ENCODE assay signal across 1 cellular context in the genomic region with DNA sequence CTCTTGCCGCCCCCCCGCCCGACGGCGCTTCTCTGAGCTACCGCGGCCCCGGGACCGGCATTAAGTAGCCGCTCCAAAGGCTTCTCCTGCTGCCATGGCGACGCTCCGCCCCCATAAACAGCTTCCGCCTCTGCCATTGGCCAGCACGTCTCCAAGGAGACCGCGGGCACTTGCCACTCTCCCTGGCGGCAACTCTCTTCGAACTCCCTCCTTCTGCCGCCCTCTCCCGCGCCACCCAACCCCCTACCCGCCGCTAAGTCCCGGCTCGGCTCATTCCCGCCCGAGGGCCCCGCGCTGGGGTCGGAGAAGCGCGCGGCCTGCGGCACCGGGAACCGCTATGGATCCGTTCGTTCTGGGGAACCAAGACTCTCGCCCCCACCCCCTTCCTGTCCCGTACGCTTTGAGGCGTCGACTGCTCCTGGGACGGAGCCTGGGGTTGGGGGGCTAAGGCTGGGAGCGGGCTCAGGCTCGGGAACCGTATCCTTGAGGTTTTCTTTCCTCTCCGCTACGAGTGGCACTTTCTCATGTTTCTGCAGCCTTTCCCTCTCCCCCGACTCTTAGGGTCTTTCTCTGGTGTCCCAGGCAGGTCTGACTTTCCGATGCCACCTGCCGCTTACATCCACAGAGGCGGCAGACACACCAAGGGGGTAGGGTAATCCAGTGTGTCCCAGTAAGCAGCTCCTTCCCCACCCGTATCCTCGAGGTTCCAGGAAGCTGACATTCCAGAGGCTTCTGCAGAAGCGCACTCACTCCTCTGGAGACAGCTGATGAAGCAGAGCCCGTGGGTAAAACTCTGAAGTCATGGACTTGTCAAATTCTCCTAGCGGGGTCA.
TF ChIP-seq lines count a peak whose summit lies in the region.

A gene with protein sequence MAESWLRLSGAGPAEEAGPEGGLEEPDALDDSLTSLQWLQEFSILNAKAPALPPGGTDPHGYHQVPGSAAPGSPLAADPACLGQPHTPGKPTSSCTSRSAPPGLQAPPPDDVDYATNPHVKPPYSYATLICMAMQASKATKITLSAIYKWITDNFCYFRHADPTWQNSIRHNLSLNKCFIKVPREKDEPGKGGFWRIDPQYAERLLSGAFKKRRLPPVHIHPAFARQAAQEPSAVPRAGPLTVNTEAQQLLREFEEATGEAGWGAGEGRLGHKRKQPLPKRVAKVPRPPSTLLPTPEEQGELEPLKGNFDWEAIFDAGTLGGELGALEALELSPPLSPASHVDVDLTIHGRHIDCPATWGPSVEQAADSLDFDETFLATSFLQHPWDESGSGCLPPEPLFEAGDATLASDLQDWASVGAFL (minus strand): TSS at position 34 of the 832 bp plus-strand sequence. CDS start 850 bp downstream, outside the sequence.

TF ChIP-seq in HEK293, 187 proteins besides CTCF, POLR2A, EP300 and RAD21 (continued from another document and continues in another):
- TF ChIP-seq, protein P1, sequence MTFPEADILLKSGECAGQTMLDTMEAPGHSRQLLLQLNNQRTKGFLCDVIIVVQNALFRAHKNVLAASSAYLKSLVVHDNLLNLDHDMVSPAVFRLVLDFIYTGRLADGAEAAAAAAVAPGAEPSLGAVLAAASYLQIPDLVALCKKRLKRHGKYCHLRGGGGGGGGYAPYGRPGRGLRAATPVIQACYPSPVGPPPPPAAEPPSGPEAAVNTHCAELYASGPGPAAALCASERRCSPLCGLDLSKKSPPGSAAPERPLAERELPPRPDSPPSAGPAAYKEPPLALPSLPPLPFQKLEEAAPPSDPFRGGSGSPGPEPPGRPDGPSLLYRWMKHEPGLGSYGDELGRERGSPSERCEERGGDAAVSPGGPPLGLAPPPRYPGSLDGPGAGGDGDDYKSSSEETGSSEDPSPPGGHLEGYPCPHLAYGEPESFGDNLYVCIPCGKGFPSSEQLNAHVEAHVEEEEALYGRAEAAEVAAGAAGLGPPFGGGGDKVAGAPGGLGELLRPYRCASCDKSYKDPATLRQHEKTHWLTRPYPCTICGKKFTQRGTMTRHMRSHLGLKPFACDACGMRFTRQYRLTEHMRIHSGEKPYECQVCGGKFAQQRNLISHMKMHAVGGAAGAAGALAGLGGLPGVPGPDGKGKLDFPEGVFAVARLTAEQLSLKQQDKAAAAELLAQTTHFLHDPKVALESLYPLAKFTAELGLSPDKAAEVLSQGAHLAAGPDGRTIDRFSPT (tag by site-specific recombination; IDR thresholded peaks at IDR 0.05), result peak; percentile 79
- TF ChIP-seq ZNF114 (tag by site-specific recombination; IDR thresholded peaks at IDR 0.05) (no peak), ZBTB20 (tag by site-specific recombination; IDR thresholded peaks at IDR 0.05) (peak; percentile 99), ZFP3 (tag by site-specific recombination; IDR thresholded peaks at IDR 0.05; ENCODE audit: low read depth) (no peak), ZNF501 (tag by site-specific recombination; IDR thresholded peaks at IDR 0.05) (peak; percentile 87), ZNF248 (tag by site-specific recombination; IDR thresholded peaks at IDR 0.05) (no peak), ZNF76 (tag by site-specific recombination; IDR thresholded peaks at IDR 0.05; ENCODE audit: borderline replicate concordance, low read depth) (0 out of 2 replicates have a peak, but pooled peaks have one; percentile 40), ZNF202 (tag by site-specific recombination; IDR thresholded peaks at IDR 0.05; ENCODE audit: borderline replicate concordance) (no peak), ZBTB8A (tag by site-specific recombination; IDR thresholded peaks at IDR 0.05) (peak; percentile 77), ZNF701 (tag by site-specific recombination; IDR thresholded peaks at IDR 0.05) (no peak), GLI4 (tag by site-specific recombination; IDR thresholded peaks at IDR 0.05) (no peak), ZNF48 (tag by site-specific recombination; IDR thresholded peaks at IDR 0.05) (no peak), PRDM1 (tag by site-specific recombination; IDR thresholded peaks at IDR 0.05) (peak; percentile 89), ZNF274 (IDR thresholded peaks at IDR 0.05; ENCODE audit: low read length) (no peak), ZNF274 (tag by site-specific recombination; IDR thresholded peaks at IDR 0.05; ENCODE audit: borderline replicate concordance) (no peak), ZNF433 (tag by site-specific recombination; IDR thresholded peaks at IDR 0.05; ENCODE audit: low read depth) (no peak), SETDB1 (IDR thresholded peaks at IDR 0.05; ENCODE audit: insufficient read length, low read length) (no peak), MEIS1 (CRISPR knock-in tag; IDR thresholded peaks at IDR 0.05; ENCODE audit: borderline replicate concordance) (no peak), ZNF350 (tag by site-specific recombination; IDR thresholded peaks at IDR 0.05) (no peak), ZSCAN23 (tag by site-specific recombination; IDR thresholded peaks at IDR 0.05) (no peak), TCF7L2 (IDR thresholded peaks at IDR 0.05; ENCODE audit: borderline replicate concordance, low read depth, low read length) (0 out of 2 replicates have a peak, but pooled peaks have one; percentile 15), ZNF548 (tag by site-specific recombination; IDR thresholded peaks at IDR 0.05) (no peak), ZNF664 (tag by site-specific recombination; IDR thresholded peaks at IDR 0.05) (no peak), ZNF555 (tag by site-specific recombination; conservative IDR thresholded peaks at IDR 0.05) (no peak)
- TF ChIP-seq, protein P2, sequence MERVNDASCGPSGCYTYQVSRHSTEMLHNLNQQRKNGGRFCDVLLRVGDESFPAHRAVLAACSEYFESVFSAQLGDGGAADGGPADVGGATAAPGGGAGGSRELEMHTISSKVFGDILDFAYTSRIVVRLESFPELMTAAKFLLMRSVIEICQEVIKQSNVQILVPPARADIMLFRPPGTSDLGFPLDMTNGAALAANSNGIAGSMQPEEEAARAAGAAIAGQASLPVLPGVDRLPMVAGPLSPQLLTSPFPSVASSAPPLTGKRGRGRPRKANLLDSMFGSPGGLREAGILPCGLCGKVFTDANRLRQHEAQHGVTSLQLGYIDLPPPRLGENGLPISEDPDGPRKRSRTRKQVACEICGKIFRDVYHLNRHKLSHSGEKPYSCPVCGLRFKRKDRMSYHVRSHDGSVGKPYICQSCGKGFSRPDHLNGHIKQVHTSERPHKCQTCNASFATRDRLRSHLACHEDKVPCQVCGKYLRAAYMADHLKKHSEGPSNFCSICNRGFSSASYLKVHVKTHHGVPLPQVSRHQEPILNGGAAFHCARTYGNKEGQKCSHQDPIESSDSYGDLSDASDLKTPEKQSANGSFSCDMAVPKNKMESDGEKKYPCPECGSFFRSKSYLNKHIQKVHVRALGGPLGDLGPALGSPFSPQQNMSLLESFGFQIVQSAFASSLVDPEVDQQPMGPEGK (tag by site-specific recombination; IDR thresholded peaks at IDR 0.05), result peak; percentile 93
- TF ChIP-seq, protein P3, sequence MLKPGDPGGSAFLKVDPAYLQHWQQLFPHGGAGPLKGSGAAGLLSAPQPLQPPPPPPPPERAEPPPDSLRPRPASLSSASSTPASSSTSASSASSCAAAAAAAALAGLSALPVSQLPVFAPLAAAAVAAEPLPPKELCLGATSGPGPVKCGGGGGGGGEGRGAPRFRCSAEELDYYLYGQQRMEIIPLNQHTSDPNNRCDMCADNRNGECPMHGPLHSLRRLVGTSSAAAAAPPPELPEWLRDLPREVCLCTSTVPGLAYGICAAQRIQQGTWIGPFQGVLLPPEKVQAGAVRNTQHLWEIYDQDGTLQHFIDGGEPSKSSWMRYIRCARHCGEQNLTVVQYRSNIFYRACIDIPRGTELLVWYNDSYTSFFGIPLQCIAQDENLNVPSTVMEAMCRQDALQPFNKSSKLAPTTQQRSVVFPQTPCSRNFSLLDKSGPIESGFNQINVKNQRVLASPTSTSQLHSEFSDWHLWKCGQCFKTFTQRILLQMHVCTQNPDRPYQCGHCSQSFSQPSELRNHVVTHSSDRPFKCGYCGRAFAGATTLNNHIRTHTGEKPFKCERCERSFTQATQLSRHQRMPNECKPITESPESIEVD (tag by site-specific recombination; IDR thresholded peaks at IDR 0.05), result no peak
- TF ChIP-seq, protein P4, sequence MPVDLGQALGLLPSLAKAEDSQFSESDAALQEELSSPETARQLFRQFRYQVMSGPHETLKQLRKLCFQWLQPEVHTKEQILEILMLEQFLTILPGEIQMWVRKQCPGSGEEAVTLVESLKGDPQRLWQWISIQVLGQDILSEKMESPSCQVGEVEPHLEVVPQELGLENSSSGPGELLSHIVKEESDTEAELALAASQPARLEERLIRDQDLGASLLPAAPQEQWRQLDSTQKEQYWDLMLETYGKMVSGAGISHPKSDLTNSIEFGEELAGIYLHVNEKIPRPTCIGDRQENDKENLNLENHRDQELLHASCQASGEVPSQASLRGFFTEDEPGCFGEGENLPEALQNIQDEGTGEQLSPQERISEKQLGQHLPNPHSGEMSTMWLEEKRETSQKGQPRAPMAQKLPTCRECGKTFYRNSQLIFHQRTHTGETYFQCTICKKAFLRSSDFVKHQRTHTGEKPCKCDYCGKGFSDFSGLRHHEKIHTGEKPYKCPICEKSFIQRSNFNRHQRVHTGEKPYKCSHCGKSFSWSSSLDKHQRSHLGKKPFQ (tag by site-specific recombination; IDR thresholded peaks at IDR 0.05), result no peak
- TF ChIP-seq, protein P5, sequence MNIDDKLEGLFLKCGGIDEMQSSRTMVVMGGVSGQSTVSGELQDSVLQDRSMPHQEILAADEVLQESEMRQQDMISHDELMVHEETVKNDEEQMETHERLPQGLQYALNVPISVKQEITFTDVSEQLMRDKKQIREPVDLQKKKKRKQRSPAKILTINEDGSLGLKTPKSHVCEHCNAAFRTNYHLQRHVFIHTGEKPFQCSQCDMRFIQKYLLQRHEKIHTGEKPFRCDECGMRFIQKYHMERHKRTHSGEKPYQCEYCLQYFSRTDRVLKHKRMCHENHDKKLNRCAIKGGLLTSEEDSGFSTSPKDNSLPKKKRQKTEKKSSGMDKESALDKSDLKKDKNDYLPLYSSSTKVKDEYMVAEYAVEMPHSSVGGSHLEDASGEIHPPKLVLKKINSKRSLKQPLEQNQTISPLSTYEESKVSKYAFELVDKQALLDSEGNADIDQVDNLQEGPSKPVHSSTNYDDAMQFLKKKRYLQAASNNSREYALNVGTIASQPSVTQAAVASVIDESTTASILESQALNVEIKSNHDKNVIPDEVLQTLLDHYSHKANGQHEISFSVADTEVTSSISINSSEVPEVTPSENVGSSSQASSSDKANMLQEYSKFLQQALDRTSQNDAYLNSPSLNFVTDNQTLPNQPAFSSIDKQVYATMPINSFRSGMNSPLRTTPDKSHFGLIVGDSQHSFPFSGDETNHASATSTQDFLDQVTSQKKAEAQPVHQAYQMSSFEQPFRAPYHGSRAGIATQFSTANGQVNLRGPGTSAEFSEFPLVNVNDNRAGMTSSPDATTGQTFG (tag by site-specific recombination; IDR thresholded peaks at IDR 0.05; ENCODE audit: borderline replicate concordance), result no peak
- TF ChIP-seq, protein P6, sequence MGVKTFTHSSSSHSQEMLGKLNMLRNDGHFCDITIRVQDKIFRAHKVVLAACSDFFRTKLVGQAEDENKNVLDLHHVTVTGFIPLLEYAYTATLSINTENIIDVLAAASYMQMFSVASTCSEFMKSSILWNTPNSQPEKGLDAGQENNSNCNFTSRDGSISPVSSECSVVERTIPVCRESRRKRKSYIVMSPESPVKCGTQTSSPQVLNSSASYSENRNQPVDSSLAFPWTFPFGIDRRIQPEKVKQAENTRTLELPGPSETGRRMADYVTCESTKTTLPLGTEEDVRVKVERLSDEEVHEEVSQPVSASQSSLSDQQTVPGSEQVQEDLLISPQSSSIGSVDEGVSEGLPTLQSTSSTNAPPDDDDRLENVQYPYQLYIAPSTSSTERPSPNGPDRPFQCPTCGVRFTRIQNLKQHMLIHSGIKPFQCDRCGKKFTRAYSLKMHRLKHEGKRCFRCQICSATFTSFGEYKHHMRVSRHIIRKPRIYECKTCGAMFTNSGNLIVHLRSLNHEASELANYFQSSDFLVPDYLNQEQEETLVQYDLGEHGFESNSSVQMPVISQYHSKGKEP (tag by site-specific recombination; IDR thresholded peaks at IDR 0.05), result no peak
- TF ChIP-seq, protein P7, sequence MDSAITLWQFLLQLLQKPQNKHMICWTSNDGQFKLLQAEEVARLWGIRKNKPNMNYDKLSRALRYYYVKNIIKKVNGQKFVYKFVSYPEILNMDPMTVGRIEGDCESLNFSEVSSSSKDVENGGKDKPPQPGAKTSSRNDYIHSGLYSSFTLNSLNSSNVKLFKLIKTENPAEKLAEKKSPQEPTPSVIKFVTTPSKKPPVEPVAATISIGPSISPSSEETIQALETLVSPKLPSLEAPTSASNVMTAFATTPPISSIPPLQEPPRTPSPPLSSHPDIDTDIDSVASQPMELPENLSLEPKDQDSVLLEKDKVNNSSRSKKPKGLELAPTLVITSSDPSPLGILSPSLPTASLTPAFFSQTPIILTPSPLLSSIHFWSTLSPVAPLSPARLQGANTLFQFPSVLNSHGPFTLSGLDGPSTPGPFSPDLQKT (IDR thresholded peaks at IDR 0.05; ENCODE audit: borderline replicate concordance, low read depth, low read length), result no peak
- TF ChIP-seq, protein P8, sequence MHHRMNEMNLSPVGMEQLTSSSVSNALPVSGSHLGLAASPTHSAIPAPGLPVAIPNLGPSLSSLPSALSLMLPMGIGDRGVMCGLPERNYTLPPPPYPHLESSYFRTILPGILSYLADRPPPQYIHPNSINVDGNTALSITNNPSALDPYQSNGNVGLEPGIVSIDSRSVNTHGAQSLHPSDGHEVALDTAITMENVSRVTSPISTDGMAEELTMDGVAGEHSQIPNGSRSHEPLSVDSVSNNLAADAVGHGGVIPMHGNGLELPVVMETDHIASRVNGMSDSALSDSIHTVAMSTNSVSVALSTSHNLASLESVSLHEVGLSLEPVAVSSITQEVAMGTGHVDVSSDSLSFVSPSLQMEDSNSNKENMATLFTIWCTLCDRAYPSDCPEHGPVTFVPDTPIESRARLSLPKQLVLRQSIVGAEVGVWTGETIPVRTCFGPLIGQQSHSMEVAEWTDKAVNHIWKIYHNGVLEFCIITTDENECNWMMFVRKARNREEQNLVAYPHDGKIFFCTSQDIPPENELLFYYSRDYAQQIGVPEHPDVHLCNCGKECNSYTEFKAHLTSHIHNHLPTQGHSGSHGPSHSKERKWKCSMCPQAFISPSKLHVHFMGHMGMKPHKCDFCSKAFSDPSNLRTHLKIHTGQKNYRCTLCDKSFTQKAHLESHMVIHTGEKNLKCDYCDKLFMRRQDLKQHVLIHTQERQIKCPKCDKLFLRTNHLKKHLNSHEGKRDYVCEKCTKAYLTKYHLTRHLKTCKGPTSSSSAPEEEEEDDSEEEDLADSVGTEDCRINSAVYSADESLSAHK (tag by site-specific recombination; IDR thresholded peaks at IDR 0.05), result no peak
- TF ChIP-seq, protein P9, sequence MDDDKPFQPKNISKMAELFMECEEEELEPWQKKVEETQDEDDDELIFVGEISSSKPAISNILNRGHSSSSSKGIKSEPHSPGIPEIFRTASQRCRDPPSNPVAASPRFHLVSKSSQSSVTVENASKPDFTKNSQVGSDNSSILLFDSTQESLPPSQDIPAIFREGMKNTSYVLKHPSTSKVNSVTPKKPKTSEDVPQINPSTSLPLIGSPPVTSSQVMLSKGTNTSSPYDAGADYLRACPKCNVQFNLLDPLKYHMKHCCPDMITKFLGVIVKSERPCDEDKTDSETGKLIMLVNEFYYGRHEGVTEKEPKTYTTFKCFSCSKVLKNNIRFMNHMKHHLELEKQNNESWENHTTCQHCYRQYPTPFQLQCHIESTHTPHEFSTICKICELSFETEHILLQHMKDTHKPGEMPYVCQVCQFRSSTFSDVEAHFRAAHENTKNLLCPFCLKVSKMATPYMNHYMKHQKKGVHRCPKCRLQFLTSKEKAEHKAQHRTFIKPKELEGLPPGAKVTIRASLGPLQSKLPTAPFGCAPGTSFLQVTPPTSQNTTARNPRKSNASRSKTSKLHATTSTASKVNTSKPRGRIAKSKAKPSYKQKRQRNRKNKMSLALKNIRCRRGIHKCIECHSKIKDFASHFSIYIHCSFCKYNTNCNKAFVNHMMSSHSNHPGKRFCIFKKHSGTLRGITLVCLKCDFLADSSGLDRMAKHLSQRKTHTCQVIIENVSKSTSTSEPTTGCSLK (tag by site-specific recombination; IDR thresholded peaks at IDR 0.05), result no peak
